ENCODE assay signal across 20 cellular contexts in the genomic region with DNA sequence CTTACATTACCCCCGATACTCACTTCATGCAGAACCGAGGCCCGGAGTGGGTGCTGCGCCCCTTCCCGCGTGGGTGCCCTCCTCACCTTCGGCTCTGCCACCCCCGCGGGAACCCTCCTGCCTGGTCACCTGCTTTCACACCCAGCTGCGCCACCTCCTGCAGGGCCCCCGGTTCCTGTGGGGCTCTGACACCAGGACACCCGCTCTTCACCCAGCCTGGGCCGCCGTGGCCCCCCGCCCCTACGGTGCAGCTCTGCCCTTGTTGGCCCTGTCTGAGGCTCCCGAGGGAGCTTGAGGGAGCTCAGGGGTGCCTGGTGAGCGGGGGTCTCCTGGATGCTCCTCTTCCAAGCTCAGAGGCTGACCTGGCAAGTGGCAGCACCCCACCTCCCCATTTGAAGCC. TPM values are rescaled to one million over a fixed set of nuclear protein-coding genes. Genes with fewer than 3 reads are reported as not detected.
DNase-seq lines count a peak whose midpoint lies in the region; FAIRE-seq and TF ChIP-seq lines count a peak whose summit lies in the region.
"Had no signal": no experiment of that assay in that cellular context is flagged by ENCODE, and none has a peak within 500 bp of the region (broad histone marks: within the 10 kb centered on the region; RNA-seq: fewer than 3 reads in every experiment).

No MANE protein-coding gene starts in this region.

- no peaks in the 10 kb centered on the region for H3K27me3 ChIP-seq in BLaER1
- H3K27me3 ChIP-seq in BLaER1 treated with 17β-estradiol and CSF1 and Interleukin-3, amounts not matched to agents 10 nM and 100 nM, result no peaks in the 10 kb centered on the region
- no peaks in the 10 kb centered on the region for H3K27me3 ChIP-seq in adrenal gland

- H3K36me3 ChIP-seq in BLaER1, result peaks cover 14% of the 10 kb centered on the region
- peaks cover 14 to 60% (median 32%) of the 10 kb centered on the region in 11 experiments for H3K36me3 ChIP-seq in BLaER1 treated with 17β-estradiol and CSF1 and Interleukin-3, amounts not matched to agents 10 nM and 100 nM
- H3K36me3 ChIP-seq in OCI-LY7 (ENCODE audit: insufficient read depth, low read length), result peaks cover 29% of the 10 kb centered on the region
- no peaks in the 10 kb centered on the region for H3K36me3 ChIP-seq in kidney (ENCODE audit: control insufficient read depth in 1 of 2, insufficient read depth in 2 of 2, low read length in 2 of 2)
- H3K36me3 ChIP-seq in adrenal gland (replicated peaks in 1 of 2), result peaks cover 0 to 8% of the 10 kb centered on the region in 2 donors

- TF ChIP-seq POLR2A in adrenal gland (IDR thresholded peaks at IDR 0.05), result no peak

- 81 to 97% (median 85%) methylated on average over 11 to 18 of the region's 18 CpGs for WGBS in adrenal gland, 4 donors

- H3K9me3 ChIP-seq in BLaER1, result no peaks in the 10 kb centered on the region
- no peaks in the 10 kb centered on the region for H3K9me3 ChIP-seq in BLaER1 treated with 17β-estradiol and CSF1 and Interleukin-3, amounts not matched to agents 10 nM and 100 nM (replicated peaks in 1 of 11)
- no peaks in the 10 kb centered on the region for H3K9me3 ChIP-seq in OCI-LY7 (ENCODE audit: low read length)
- H3K9me3 ChIP-seq in kidney (ENCODE audit: control insufficient read depth in 1 of 2, low read length in 2 of 2), result no peaks in the 10 kb centered on the region
- no peaks in the 10 kb centered on the region for H3K9me3 ChIP-seq in adrenal gland (replicated peaks in 1 of 3)

- H3K27ac ChIP-seq in BLaER1 (peak overlapping the region; percentile 56), OCI-LY7 (ENCODE audit: low read depth, low read length, poor library complexity, severe bottlenecking) (no peak overlapping the region), kidney (ENCODE audit: low read depth in 2 of 2, low read length in 2 of 2) (no peak overlapping the region), adrenal gland (no peak overlapping the region)
- peak overlapping the region in 9 of 11 experiments; percentile 87 to 99 (median 95); a peak in 17 of 22 replicates for H3K27ac ChIP-seq in BLaER1 treated with 17β-estradiol and CSF1 and Interleukin-3, amounts not matched to agents 10 nM and 100 nM
- H3K27ac ChIP-seq: PC-9 had no signal

- POLR2A ChIA-PET in OCI-LY7 (lab: Charles Lee), result no interaction called here

- H3K4me3 ChIP-seq in BLaER1 (no peak overlapping the region), OCI-LY7 (ENCODE audit: low read depth, low read length, poor library complexity, severe bottlenecking) (no peak overlapping the region), kidney (ENCODE audit: low read length in 2 of 2) (no peak overlapping the region), adrenal gland (no peak overlapping the region)
- H3K4me3 ChIP-seq in BLaER1 treated with 17β-estradiol and CSF1 and Interleukin-3, amounts not matched to agents 10 nM and 100 nM, result no peak overlapping the region
- H3K4me3 ChIP-seq: PC-9 had no signal

- BruUV-seq in OCI-LY7 (replicated peaks; lab: Mats Ljungman, UMichigan), result no TSS peak

- intact Hi-C loops in OCI-LY7 (cut with micrococcal nuclease; ENCODE audit: unreplicated experiment), result no loop called here
- intact Hi-C loops in kidney (cut with DNase I), result no loop called here
- intact Hi-C loops in adrenal gland (cut with DNase I), result loop anchor here in 1 of 2 donors (10.0 kb wide), 1 partner anchor 136 kb away; no protein-coding TSS in a partner anchor

- H4K20me1 ChIP-seq in BLaER1, result peaks cover 68% of the 10 kb centered on the region
- peaks cover 0 to 18% (median 0%) of the 10 kb centered on the region in 11 experiments; a peak in 4 of 22 replicates for H4K20me1 ChIP-seq in BLaER1 treated with 17β-estradiol and CSF1 and Interleukin-3, amounts not matched to agents 10 nM and 100 nM
- no peaks in the 10 kb centered on the region for H4K20me1 ChIP-seq in OCI-LY7 (ENCODE audit: insufficient read depth, low read length)

- DNase-seq in OCI-LY7 (ENCODE audit: low spot score) (peak; percentile 19), kidney (peak; percentile 77), adrenal gland (no peak), kidney glomerular epithelial cell (lab: John Stamatoyannopoulos, UW) (no peak), activated gamma-delta T cell treated with Interleukin-2 at 50 U/mL for 16 hours (no peak)
- DNase-seq: C1 segment of cervical spinal cord; CD8-positive, alpha-beta T cell; MM.1S; NCI-H1048; NCI-H1417 treated with DMSO at 0.1 percent for 48 hours; NCI-H187; NCI-H446; NCI-H526; PC-9; RPMI8226 had no signal

- H3K9ac ChIP-seq in BLaER1, result no peak overlapping the region
- H3K9ac ChIP-seq in BLaER1 treated with 17β-estradiol and CSF1 and Interleukin-3, amounts not matched to agents 10 nM and 100 nM, result peak overlapping the region in 10 of 11 experiments; percentile 26 to 89 (median 81); a peak in 17 of 22 replicates
- no peak overlapping the region for H3K9ac ChIP-seq in kidney (ENCODE audit: low read length in 2 of 2)

- 0 out of 2 replicates have a peak, but pooled peaks cover 4% of the 10 kb centered on the region for H3K79me2 ChIP-seq in OCI-LY7 (ENCODE audit: insufficient read depth, low read depth, low read length)

- H3K9me2 ChIP-seq in OCI-LY7 (ENCODE audit: insufficient read depth, low read length), result no peaks in the 10 kb centered on the region

- TF ChIP-seq CTCF in OCI-LY7 (conservative IDR thresholded peaks at IDR 0.05; ENCODE audit: low read length), result no peak
- TF ChIP-seq CTCF in kidney (IDR thresholded peaks at IDR 0.05; ENCODE audit: borderline replicate concordance, extremely low read depth, insufficient read depth), result no peak
- TF ChIP-seq CTCF in adrenal gland (IDR thresholded peaks at IDR 0.05), result no peak

- no peak overlapping the region for H2AFZ ChIP-seq in OCI-LY7 (ENCODE audit: low read length)
- H2AFZ ChIP-seq: PC-9 had no signal

- H3K4me2 ChIP-seq in BLaER1 (peak overlapping the region; percentile 92; the same call in 1 of the 2 replicates), OCI-LY7 (ENCODE audit: low read length) (peak overlapping the region; percentile 58)
- H3K4me2 ChIP-seq in BLaER1 treated with 17β-estradiol and CSF1 and Interleukin-3, amounts not matched to agents 10 nM and 100 nM, result peak overlapping the region; percentile 82 to 99 (median 95); a peak in 20 of 22 replicates
- H3K4me2 ChIP-seq: PC-9 had no signal

- CTCF ChIA-PET in OCI-LY7 (lab: Charles Lee; ENCODE audit: unreplicated experiment), result no interaction called here

- no peak for FAIRE-seq in kidney (lab: Jason Lieb, UNC)
- FAIRE-seq: G401.6, GM12892, H54 had no signal

- H3K4me1 ChIP-seq in BLaER1 (peaks cover 99% of the 10 kb centered on the region), OCI-LY7 (ENCODE audit: insufficient read depth, low read length, poor library complexity, severe bottlenecking) (peaks cover 67% of the 10 kb centered on the region), kidney (ENCODE audit: control insufficient read depth in 1 of 2, insufficient read depth in 1 of 2, low read depth in 1 of 2, low read length in 2 of 2) (peaks cover 0 to 7% of the 10 kb centered on the region in 2 donors), adrenal gland (replicated peaks in 1 of 2) (peaks cover 0 to 13% of the 10 kb centered on the region in 2 donors)
- peaks cover 96 to 100% (median 99%) of the 10 kb centered on the region in 10 experiments for H3K4me1 ChIP-seq in BLaER1 treated with 17β-estradiol and CSF1 and Interleukin-3, amounts not matched to agents 10 nM and 100 nM

RNA-seq across cellular contexts. Expression of a gene that starts 19.0 kb away (rescaled TPM):
- 45.2 and 50.3 TPM in 2 replicates for total RNA-seq in OCI-LY7 (2014; rRNA removed; shearing (Covaris generic))
- total RNA-seq in OCI-LY7 (2022) (46.1 and 55.0 TPM in 2 replicates), kidney (18.7 TPM), adrenal gland (10 to 100 TPM; 12.8 to 24.6 (median 19.8) TPM)
- polyA plus RNA-seq in kidney (ENCODE audit: insufficient read depth, low read depth, low replicate concordance) (12.9 TPM), adrenal gland (10 to 100 TPM; 16.5 to 29.8 (median 22.9) TPM)

RNA-seq across cellular contexts. Expression of a gene that starts 32.3 kb away (rescaled TPM):
- total RNA-seq in OCI-LY7 (2014; rRNA removed; shearing (Covaris generic)), result 12.5 and 15.6 TPM in 2 replicates
- total RNA-seq in OCI-LY7 (2022), result 26.7 and 33.3 TPM in 2 replicates
- total RNA-seq in kidney, result 74.5 TPM
- 97.8 TPM for polyA plus RNA-seq in kidney (ENCODE audit: insufficient read depth, low read depth, low replicate concordance)
- 10 to 100 TPM in 7 of 8 donors, 1 to 10 TPM in 1; 9.5 to 72.0 (median 39.4) TPM for total RNA-seq in adrenal gland
- polyA plus RNA-seq in adrenal gland, result 100 to 1,000 TPM; 116 to 143 (median 127) TPM

RNA-seq across cellular contexts. Expression of a gene that starts 56.7 kb away (rescaled TPM):
- total RNA-seq in OCI-LY7 (2014; rRNA removed; shearing (Covaris generic)), result 9.2 and 10.3 TPM in 2 replicates
- 27.0 and 33.4 TPM in 2 replicates for total RNA-seq in OCI-LY7 (2022)
- total RNA-seq in kidney, result 86.2 TPM
- 40.3 TPM for polyA plus RNA-seq in kidney (ENCODE audit: insufficient read depth, low read depth, low replicate concordance)
- total RNA-seq in adrenal gland, result 10 to 100 TPM; 38.5 to 88.9 (median 59.0) TPM
- 10 to 100 TPM; 25.3 to 27.8 (median 26.0) TPM for polyA plus RNA-seq in adrenal gland

Comparison
In these comparisons a context has a peak if more than half of its experiments do, and no peak if none do; other contexts are left out.
1. H3K9ac ChIP-seq: peak in BLaER1 treated with 17β-estradiol and CSF1 and Interleukin-3, amounts not matched to agents 10 nM and 100 nM (10 of 11); none in BLaER1 (single experiment) and kidney (0 of 2).
2. H3K27ac ChIP-seq: peak in BLaER1 (single experiment) and BLaER1 treated with 17β-estradiol and CSF1 and Interleukin-3, amounts not matched to agents 10 nM and 100 nM (9 of 11); none in OCI-LY7 (single experiment), kidney (0 of 2) and adrenal gland (0 of 5).
3. DNase-seq: peak in OCI-LY7 (single experiment) and kidney (single experiment); none in adrenal gland (0 of 7), kidney glomerular epithelial cell (single experiment) and activated gamma-delta T cell treated with Interleukin-2 at 50 U/mL for 16 hours (single experiment).
4. Peak in every context shown above with its lines, with median percentiles within 50 percentile points of each other: H3K4me2 ChIP-seq.